ENCODE assay signal across 32 cellular contexts in genomic region chr9:101631892-101632291, GRCh38. TPM values are rescaled to one million over a fixed set of nuclear protein-coding genes. Genes with fewer than 3 reads are reported as not detected.
"Had no signal": no experiment of that assay in that cellular context is flagged by ENCODE, and none has a peak within 500 bp of the region (broad histone marks: within the 10 kb centered on the region; RNA-seq: fewer than 3 reads in every experiment).

No MANE protein-coding gene starts in this region.

- H3K9me3 Mint-ChIP-seq: stimulated activated effector memory CD8-positive, alpha-beta T cell treated with anti-CD3 and anti-CD28 coated beads, Interleukin-12 subunit alpha, Interleukin-12 subunit beta, amount 100 ng/mL, for 72 hours; stimulated activated memory B cell treated with anti-CD40 and anti-IgM and Interleukin-4, amounts not matched to agents 10 μg/mL and 1 μg/mL and 100 μg/mL, for 72 hours; stimulated activated naive B cell treated with anti-CD40 and anti-IgM and Interleukin-4, amounts not matched to agents 10 μg/mL and 1 μg/mL and 100 μg/mL, for 72 hours; stimulated activated naive CD8-positive, alpha-beta T cell treated with anti-CD3 and anti-CD28 coated beads, Interleukin-15, amount 100 ng/mL, for 72 hours; stimulated activated naive CD8-positive, alpha-beta T cell treated with anti-CD3 and anti-CD28 coated beads, Interleukin-15, Interleukin-2, amounts not matched to agents 100 ng/mL and 50 ng/mL, for 24 hours; type B pancreatic cell had no signal

- FAIRE-seq: urothelium cell line had no signal

- H3K4me1 ChIP-seq: stomach, suprapubic skin, testis, thyroid gland, tibial artery, tibial nerve, transverse colon, upper lobe of left lung, upper lobe of right lung, uterus, vagina had no signal

- H3K27ac ChIP-seq: stomach, suprapubic skin, testis, thoracic aorta, thyroid gland, tibial artery, tibial nerve, transverse colon, upper lobe of left lung, upper lobe of right lung, uterus, vagina had no signal

- H3K27ac Mint-ChIP-seq: stimulated activated effector memory CD8-positive, alpha-beta T cell treated with anti-CD3 and anti-CD28 coated beads, Interleukin-12 subunit alpha, Interleukin-12 subunit beta, amount 100 ng/mL, for 72 hours; stimulated activated memory B cell treated with anti-CD40 and anti-IgM and Interleukin-4, amounts not matched to agents 10 μg/mL and 1 μg/mL and 100 μg/mL, for 72 hours; stimulated activated naive B cell treated with anti-CD40 and anti-IgM and Interleukin-4, amounts not matched to agents 10 μg/mL and 1 μg/mL and 100 μg/mL, for 72 hours; stimulated activated naive CD8-positive, alpha-beta T cell treated with anti-CD3 and anti-CD28 coated beads, Interleukin-15, amount 100 ng/mL, for 72 hours; stimulated activated naive CD8-positive, alpha-beta T cell treated with anti-CD3 and anti-CD28 coated beads, Interleukin-15, Interleukin-2, amounts not matched to agents 100 ng/mL and 50 ng/mL, for 24 hours; type B pancreatic cell had no signal

- H3K27me3 ChIP-seq: stomach, suprapubic skin, testis, thyroid gland, tibial artery, tibial nerve, transverse colon, upper lobe of left lung, upper lobe of right lung, uterus, vagina had no signal

- ATAC-seq: stimulated activated effector memory CD8-positive, alpha-beta T cell treated with anti-CD3 and anti-CD28 coated beads, Interleukin-12 subunit alpha, Interleukin-12 subunit beta, amount 100 ng/mL, for 72 hours; stimulated activated memory B cell treated with anti-CD40 and anti-IgM and Interleukin-4, amounts not matched to agents 10 μg/mL and 1 μg/mL and 100 μg/mL, for 72 hours; stimulated activated naive B cell treated with anti-CD40 and anti-IgM and Interleukin-4, amounts not matched to agents 10 μg/mL and 1 μg/mL and 100 μg/mL, for 72 hours; stimulated activated naive CD8-positive, alpha-beta T cell treated with anti-CD3 and anti-CD28 coated beads, Interleukin-15, amount 100 ng/mL, for 72 hours; stimulated activated naive CD8-positive, alpha-beta T cell treated with anti-CD3 and anti-CD28 coated beads, Interleukin-15, Interleukin-2, amounts not matched to agents 100 U/mL and 50 U/mL, for 24 hours; upper lobe of right lung had no signal

- H3K4me3 Mint-ChIP-seq: stimulated activated effector memory CD8-positive, alpha-beta T cell treated with anti-CD3 and anti-CD28 coated beads, Interleukin-12 subunit alpha, Interleukin-12 subunit beta, amount 100 ng/mL, for 72 hours; stimulated activated memory B cell treated with anti-CD40 and anti-IgM and Interleukin-4, amounts not matched to agents 10 μg/mL and 1 μg/mL and 100 μg/mL, for 72 hours; stimulated activated naive B cell treated with anti-CD40 and anti-IgM and Interleukin-4, amounts not matched to agents 10 μg/mL and 1 μg/mL and 100 μg/mL, for 72 hours; stimulated activated naive CD8-positive, alpha-beta T cell treated with anti-CD3 and anti-CD28 coated beads, Interleukin-15, amount 100 ng/mL, for 72 hours; stimulated activated naive CD8-positive, alpha-beta T cell treated with anti-CD3 and anti-CD28 coated beads, Interleukin-15, Interleukin-2, amounts not matched to agents 100 ng/mL and 50 ng/mL, for 24 hours; type B pancreatic cell had no signal

- H3K27me3 Mint-ChIP-seq: stimulated activated memory B cell treated with anti-CD40 and anti-IgM and Interleukin-4, amounts not matched to agents 10 μg/mL and 1 μg/mL and 100 μg/mL, for 72 hours; stimulated activated naive B cell treated with anti-CD40 and anti-IgM and Interleukin-4, amounts not matched to agents 10 μg/mL and 1 μg/mL and 100 μg/mL, for 72 hours; stimulated activated naive CD8-positive, alpha-beta T cell treated with anti-CD3 and anti-CD28 coated beads, Interleukin-15, amount 100 ng/mL, for 72 hours had no signal

- H3K9me3 ChIP-seq: stomach, suprapubic skin, testis, thoracic aorta, thyroid gland, tibial artery, tibial nerve, transverse colon, upper lobe of left lung, upper lobe of right lung, uterus, vagina had no signal

- H3K36me3 ChIP-seq: stomach, suprapubic skin, thoracic aorta, thyroid gland, tibial artery, tibial nerve, transverse colon, upper lobe of left lung, upper lobe of right lung, uterus, vagina had no signal

- DNase-seq: stimulated activated CD4-positive, alpha-beta T cell treated with anti-CD3 and anti-CD28 coated beads, Interleukin-2, amount 100 ng/mL, for 48 hours; stimulated activated CD4-positive, alpha-beta T cell treated with anti-CD3 and anti-CD28 coated beads, Interleukin-4, amount 100 ng/mL, for 1 hour; stimulated activated CD4-positive, alpha-beta T cell treated with anti-CD3 and anti-CD28 coated beads, Interleukin-4, amount 100 ng/mL, for 24 hours; stimulated activated CD4-positive, alpha-beta T cell treated with anti-CD3 and anti-CD28 coated beads, Interleukin-4, amount 100 ng/mL, for 4 hours; stimulated activated CD8-positive, alpha-beta memory T cell treated with anti-CD3 and anti-CD28 coated beads, Interleukin-4, amount 100 ng/mL, for 48 hours; stimulated activated naive B cell treated with anti-CD40 and anti-IgM and Interleukin-4, amounts not matched to agents 10 μg/mL and 1 μg/mL and 100 μg/mL, for 72 hours; stimulated activated naive CD4-positive, alpha-beta T cell; stimulated activated naive CD4-positive, alpha-beta T cell treated with Interleukin-2 at 50 U/mL for 16 hours; stimulated activated naive CD8-positive, alpha-beta T cell treated with anti-CD3 and anti-CD28 coated beads, Interleukin-15, amount 100 ng/mL, for 72 hours; stimulated activated naive CD8-positive, alpha-beta T cell treated with anti-CD3 and anti-CD28 coated beads, Interleukin-15, Interleukin-2, amounts not matched to agents 100 U/mL and 50 U/mL, for 24 hours; stomach; substantia nigra; testis; thyroid gland; tibial artery; transverse colon; trophoblast cell; upper lobe of left lung; upper lobe of right lung; uterus had no signal

- H3K4me1 Mint-ChIP-seq: stimulated activated effector memory CD8-positive, alpha-beta T cell treated with anti-CD3 and anti-CD28 coated beads, Interleukin-12 subunit alpha, Interleukin-12 subunit beta, amount 100 ng/mL, for 72 hours; stimulated activated memory B cell treated with anti-CD40 and anti-IgM and Interleukin-4, amounts not matched to agents 10 μg/mL and 1 μg/mL and 100 μg/mL, for 72 hours; stimulated activated naive B cell treated with anti-CD40 and anti-IgM and Interleukin-4, amounts not matched to agents 10 μg/mL and 1 μg/mL and 100 μg/mL, for 72 hours; stimulated activated naive CD8-positive, alpha-beta T cell treated with anti-CD3 and anti-CD28 coated beads, Interleukin-15, amount 100 ng/mL, for 72 hours had no signal

- H3K36me3 Mint-ChIP-seq: stimulated activated effector memory CD8-positive, alpha-beta T cell treated with anti-CD3 and anti-CD28 coated beads, Interleukin-12 subunit alpha, Interleukin-12 subunit beta, amount 100 ng/mL, for 72 hours; stimulated activated memory B cell treated with anti-CD40 and anti-IgM and Interleukin-4, amounts not matched to agents 10 μg/mL and 1 μg/mL and 100 μg/mL, for 72 hours; stimulated activated naive B cell treated with anti-CD40 and anti-IgM and Interleukin-4, amounts not matched to agents 10 μg/mL and 1 μg/mL and 100 μg/mL, for 72 hours; type B pancreatic cell had no signal

- H3K4me3 ChIP-seq: stomach, suprapubic skin, testis, thoracic aorta, thyroid gland, tibial artery, tibial nerve, transverse colon, upper lobe of left lung, upper lobe of right lung, uterus, vagina had no signal

RNA-seq across cellular contexts. Expression of gene PPP3R2, which starts 37.1 kb away (rescaled TPM):
- total RNA-seq: stomach, subcutaneous adipose tissue, suprapubic skin, thoracic aorta, tibial nerve, transverse colon, upper lobe of left lung, upper lobe of right lung, ureter, vagina had no signal
- polyA plus RNA-seq: stomach, urinary bladder had no signal
